12 cellular contexts compared by ENCODE assay signal in genomic region chr1:31912839-31913239, GRCh38. TPM values are rescaled to one million over a fixed set of nuclear protein-coding genes. Genes with fewer than 3 reads are reported as not detected.
DNase-seq lines count a peak whose midpoint lies in the region; ATAC-seq and TF ChIP-seq lines count a peak whose summit lies in the region.
"Had no signal": no experiment of that assay in that cellular context is flagged by ENCODE, and none has a peak within 500 bp of the region (broad histone marks: within the 10 kb centered on the region; RNA-seq: fewer than 3 reads in every experiment).

No MANE protein-coding gene starts in this region.

- no peak overlapping the region for H3K4me3 Mint-ChIP-seq in activated CD8-positive, alpha-beta memory T cell treated with anti-CD3 and anti-CD28 coated beads, Interleukin-2, amount 10 ng/mL, durations not matched to agents 7 days and 5 days
- no peak overlapping the region for H3K4me3 Mint-ChIP-seq in activated CD8-positive, alpha-beta T cell treated with anti-CD3 and anti-CD28 coated beads for 36 hours
- no peak overlapping the region for H3K4me3 Mint-ChIP-seq in glutamatergic neuron (ENCODE audit: unreplicated experiment)
- H3K4me3 Mint-ChIP-seq: memory B cell had no signal

- CTCF ChIA-PET in activated CD8-positive, alpha-beta memory T cell treated with anti-CD3 and anti-CD28 coated beads, Interleukin-2, amount 10 ng/mL, durations not matched to agents 7 days and 5 days (lab: Charles Lee), result interaction anchor here (0.7 to 5.5 kb wide), 12 partner anchors 9 to 100 kb away, joined by 3 to 30 read pairs (median 6); partner anchors contain the start of genes KHDRBS1 and PTP4A2
- CTCF ChIA-PET in activated CD8-positive, alpha-beta T cell treated with anti-CD3 and anti-CD28 coated beads for 36 hours (lab: Charles Lee), result interaction anchor here (0.9 to 2.1 kb wide), 8 partner anchors 9 to 76 kb away, joined by 3 to 12 read pairs (median 4); partner anchors contain the start of gene PTP4A2

- POLR2A ChIA-PET in activated CD8-positive, alpha-beta T cell treated with anti-CD3 and anti-CD28 coated beads for 36 hours (lab: Charles Lee), result interaction anchor here (0.6 to 1.6 kb wide), 10 partner anchors 9 to 45 kb away, joined by 3 to 5 read pairs (median 4); no protein-coding TSS in a partner anchor

- no peaks in the 10 kb centered on the region for H3K27me3 Mint-ChIP-seq in activated CD8-positive, alpha-beta memory T cell treated with anti-CD3 and anti-CD28 coated beads, Interleukin-2, amount 10 ng/mL, durations not matched to agents 7 days and 5 days
- no peaks in the 10 kb centered on the region for H3K27me3 Mint-ChIP-seq in activated CD8-positive, alpha-beta T cell treated with anti-CD3 and anti-CD28 coated beads for 36 hours
- H3K27me3 Mint-ChIP-seq in glutamatergic neuron (ENCODE audit: unreplicated experiment), result no peaks in the 10 kb centered on the region
- H3K27me3 Mint-ChIP-seq: memory B cell had no signal

- no peaks in the 10 kb centered on the region for H3K4me1 ChIP-seq in colonic mucosa

- H3K36me3 ChIP-seq in colonic mucosa, result peaks cover 22% of the 10 kb centered on the region

- DNase-seq in activated CD8-positive, alpha-beta memory T cell treated with anti-CD3 and anti-CD28 coated beads, Interleukin-2, amount 10 ng/mL, durations not matched to agents 7 days and 5 days, result no peak
- no peak for DNase-seq in activated CD8-positive, alpha-beta memory T cell treated with anti-CD3 and anti-CD28 coated beads, Interleukin-2, amount 50 U/mL, for 4 hours
- DNase-seq in activated CD8-positive, alpha-beta T cell treated with anti-CD3 and anti-CD28 coated beads for 36 hours, result no peak
- DNase-seq in stimulated activated naive CD8-positive, alpha-beta T cell treated with anti-CD3 and anti-CD28 coated beads, Interleukin-15, Interleukin-2, amounts not matched to agents 100 U/mL and 50 U/mL, for 24 hours, result no peak
- DNase-seq in glutamatergic neuron (no peak), colonic mucosa (no peak), DMS53 (lab: John Stamatoyannopoulos, UW) (no peak)
- DNase-seq: effector CD8-positive, alpha-beta T cell; NCI-H146 had no signal

- peak; percentile 72 for ATAC-seq in activated CD8-positive, alpha-beta memory T cell treated with anti-CD3 and anti-CD28 coated beads, Interleukin-2, amount 10 ng/mL, durations not matched to agents 7 days and 5 days
- ATAC-seq in HG03520 (IDR thresholded peaks at IDR 0.05; ENCODE audit: unreplicated experiment), result peak; percentile 50
- ATAC-seq in activated CD8-positive, alpha-beta T cell treated with anti-CD3 and anti-CD28 coated beads for 36 hours, result peak; percentile 67
- ATAC-seq in stimulated activated naive CD8-positive, alpha-beta T cell treated with anti-CD3 and anti-CD28 coated beads, Interleukin-15, Interleukin-2, amounts not matched to agents 100 U/mL and 50 U/mL, for 24 hours, result peak; percentile 83

- peak overlapping the region; percentile 58 for H3K27ac Mint-ChIP-seq in activated CD8-positive, alpha-beta memory T cell treated with anti-CD3 and anti-CD28 coated beads, Interleukin-2, amount 10 ng/mL, durations not matched to agents 7 days and 5 days
- H3K27ac Mint-ChIP-seq in activated CD8-positive, alpha-beta T cell treated with anti-CD3 and anti-CD28 coated beads for 36 hours, result peak overlapping the region; percentile 75
- H3K27ac Mint-ChIP-seq in glutamatergic neuron (ENCODE audit: unreplicated experiment), result no peak overlapping the region

- H3K9me3 Mint-ChIP-seq in activated CD8-positive, alpha-beta memory T cell treated with anti-CD3 and anti-CD28 coated beads, Interleukin-2, amount 10 ng/mL, durations not matched to agents 7 days and 5 days (ENCODE audit: low read depth), result no peaks in the 10 kb centered on the region
- H3K9me3 Mint-ChIP-seq in activated CD8-positive, alpha-beta T cell treated with anti-CD3 and anti-CD28 coated beads for 36 hours, result no peaks in the 10 kb centered on the region
- H3K9me3 Mint-ChIP-seq in glutamatergic neuron (ENCODE audit: unreplicated experiment), result no peaks in the 10 kb centered on the region
- H3K9me3 Mint-ChIP-seq: memory B cell had no signal

- peaks cover 79% of the 10 kb centered on the region for H3K36me3 Mint-ChIP-seq in activated CD8-positive, alpha-beta memory T cell treated with anti-CD3 and anti-CD28 coated beads, Interleukin-2, amount 10 ng/mL, durations not matched to agents 7 days and 5 days
- H3K36me3 Mint-ChIP-seq in activated CD8-positive, alpha-beta T cell treated with anti-CD3 and anti-CD28 coated beads for 36 hours (ENCODE audit: low read depth), result peaks cover 77% of the 10 kb centered on the region
- H3K36me3 Mint-ChIP-seq in glutamatergic neuron (ENCODE audit: unreplicated experiment), result peaks cover 8% of the 10 kb centered on the region

- no peak overlapping the region for H3K4me3 ChIP-seq in colonic mucosa
- H3K4me3 ChIP-seq: hepatocyte had no signal

- no peak for TF ChIP-seq CTCF in activated CD8-positive, alpha-beta T cell treated with anti-CD3 and anti-CD28 coated beads for 36 hours (IDR thresholded peaks at IDR 0.05)
- TF ChIP-seq CTCF in glutamatergic neuron (IDR thresholded peaks at IDR 0.05; ENCODE audit: partially characterized antibody, unreplicated experiment) (no peak), colonic mucosa (IDR thresholded peaks at IDR 0.05) (no peak)

- no peak overlapping the region for H3K9ac ChIP-seq in colonic mucosa (ENCODE audit: low read depth in 2 of 2, low read length in 2 of 2)

- intact Hi-C loops in activated CD8-positive, alpha-beta T cell treated with anti-CD3 and anti-CD28 coated beads for 36 hours (cut with micrococcal nuclease), result no loop called here
- intact Hi-C loops in colonic mucosa (cut with DNase I), result no loop called here

- H3K9me3 ChIP-seq in colonic mucosa, result no peaks in the 10 kb centered on the region

- no peaks in the 10 kb centered on the region for H3K27me3 ChIP-seq in colonic mucosa
- H3K27me3 ChIP-seq: hepatocyte had no signal

- H3K27ac ChIP-seq in colonic mucosa, result no peak overlapping the region
- H3K27ac ChIP-seq: hepatocyte had no signal

- H3K4me1 Mint-ChIP-seq in activated CD8-positive, alpha-beta memory T cell treated with anti-CD3 and anti-CD28 coated beads, Interleukin-2, amount 10 ng/mL, durations not matched to agents 7 days and 5 days, result peaks cover 73% of the 10 kb centered on the region
- peaks cover 62% of the 10 kb centered on the region for H3K4me1 Mint-ChIP-seq in activated CD8-positive, alpha-beta T cell treated with anti-CD3 and anti-CD28 coated beads for 36 hours (ENCODE audit: low read depth)
- H3K4me1 Mint-ChIP-seq in glutamatergic neuron (ENCODE audit: low read depth, unreplicated experiment), result peaks cover 23% of the 10 kb centered on the region

RNA-seq across cellular contexts. Expression of gene PTP4A2, which starts 25.3 kb away (rescaled TPM):
- 100 to 1,000 TPM; 401 to 507 TPM for total RNA-seq in activated CD8-positive, alpha-beta memory T cell treated with anti-CD3 and anti-CD28 coated beads, Interleukin-2, amount 10 ng/mL, durations not matched to agents 7 days and 5 days
- 100 to 1,000 TPM; 273 to 296 TPM for total RNA-seq in activated CD8-positive, alpha-beta T cell treated with anti-CD3 and anti-CD28 coated beads for 36 hours
- total RNA-seq in glutamatergic neuron (ENCODE audit: unreplicated experiment) (120 TPM), colonic mucosa (100 to 1,000 TPM; 240 to 332 TPM)
